ENCODE assay signal across 20 cellular contexts in genomic region chr19:2719232-2719735, GRCh38. TPM values are rescaled to one million over a fixed set of nuclear protein-coding genes. Genes with fewer than 3 reads are reported as not detected.
DNase-seq lines count a peak whose midpoint lies in the region; ATAC-seq and TF ChIP-seq lines count a peak whose summit lies in the region.
"Had no signal": no experiment of that assay in that cellular context is flagged by ENCODE, and none has a peak within 500 bp of the region (broad histone marks: within the 10 kb centered on the region; RNA-seq: fewer than 3 reads in every experiment).

No MANE protein-coding gene starts in this region.

- H3K4me3 ChIP-seq in right cardiac atrium (ENCODE audit: low read length): no peak overlapping the region
- H3K4me3 ChIP-seq in mesenchymal stem cell (ENCODE audit: insufficient read depth in 1 of 2, low read depth in 1 of 2, low read length in 2 of 2): no peak overlapping the region
- no peak overlapping the region for H3K4me3 ChIP-seq in coronary artery

- peaks cover 4% of the 10 kb centered on the region for H3K27me3 Mint-ChIP-seq in activated B cell treated with CpG ODN at 0.5 μM for 24 hours

- H3K27ac ChIP-seq in right cardiac atrium (ENCODE audit: low read length): peak overlapping the region; percentile 76
- no peak overlapping the region for H3K27ac ChIP-seq in mesenchymal stem cell (ENCODE audit: low read length, poor library complexity, severe bottlenecking)
- H3K27ac ChIP-seq in coronary artery: no peak overlapping the region
- H3K27ac ChIP-seq: gastrocnemius medialis, Peyer's patch, SK-N-MC, suprapubic skin, vagina had no signal

- no peak overlapping the region for H2BK5ac ChIP-seq in mesenchymal stem cell (ENCODE audit: low read depth, low read length, poor library complexity, severe bottlenecking)

- CTCF ChIA-PET in activated B cell treated with CpG ODN at 0.5 μM for 24 hours (lab: Charles Lee): no interaction called here

- peaks cover 5% of the 10 kb centered on the region for H3K4me1 ChIP-seq in right cardiac atrium (ENCODE audit: control insufficient read depth, insufficient read depth, low read length)
- H3K4me1 ChIP-seq in mesenchymal stem cell (ENCODE audit: control insufficient read depth, insufficient read depth, low read depth, low read length): peaks cover 34% of the 10 kb centered on the region

- no peak overlapping the region for H3K14ac ChIP-seq in mesenchymal stem cell (ENCODE audit: low read length in 2 of 2)

- TF ChIP-seq CTCF in activated B cell treated with CpG ODN at 0.5 μM for 24 hours (IDR thresholded peaks at IDR 0.05): no peak
- no peak for TF ChIP-seq CTCF in coronary artery (IDR thresholded peaks at IDR 0.05)

- H2AK5ac ChIP-seq in mesenchymal stem cell (ENCODE audit: low read length, severe bottlenecking): no peak overlapping the region

- H2AFZ ChIP-seq in mesenchymal stem cell (ENCODE audit: low read depth, low read length): no peak overlapping the region

- H3K4ac ChIP-seq in mesenchymal stem cell (ENCODE audit: low read depth in 1 of 2, low read length in 2 of 2): no peak overlapping the region

- H3K36me3 Mint-ChIP-seq in activated B cell treated with CpG ODN at 0.5 μM for 24 hours (ENCODE audit: low read depth): peaks cover 5% of the 10 kb centered on the region
- H3K36me3 Mint-ChIP-seq: activated CD4-positive, alpha-beta memory T cell treated with anti-CD3 and anti-CD28 coated beads for 36 hours had no signal

- ATAC-seq in right cardiac atrium: no peak
- no peak for ATAC-seq in left cardiac atrium
- ATAC-seq in activated B cell treated with CpG ODN at 0.5 μM for 24 hours (ENCODE audit: low read depth): no peak
- no peak for ATAC-seq in HG02571 (IDR thresholded peaks at IDR 0.05; ENCODE audit: unreplicated experiment)
- no peak for ATAC-seq in GM18505 (IDR thresholded peaks at IDR 0.05; ENCODE audit: unreplicated experiment)
- ATAC-seq: gastrocnemius medialis had no signal

- H2BK15ac ChIP-seq in mesenchymal stem cell (ENCODE audit: low read depth, poor library complexity, severe bottlenecking): no peak overlapping the region

- 44% methylated on average over 7 of the region's 7 CpGs for WGBS in right cardiac atrium
- WGBS in mesenchymal stem cell: 65% methylated on average over 5 of the region's 7 CpGs

- intact Hi-C loops in right cardiac atrium (cut with DNase I): no loop called here
- intact Hi-C loops in left cardiac atrium (cut with DNase I): no loop called here
- intact Hi-C loops in activated B cell treated with CpG ODN at 0.5 μM for 24 hours (cut with micrococcal nuclease): no loop called here

- H3K4me2 ChIP-seq in mesenchymal stem cell (ENCODE audit: low read length, poor library complexity, severe bottlenecking): no peak overlapping the region

- H3K36me3 ChIP-seq in mesenchymal stem cell (ENCODE audit: control insufficient read depth in 1 of 2, insufficient read depth in 2 of 2, low read depth in 1 of 2, low read length in 2 of 2): peaks cover 0 to 19% of the 10 kb centered on the region in 2 experiments
- H3K36me3 ChIP-seq: gastrocnemius medialis, Peyer's patch, suprapubic skin, vagina had no signal

- H3K9me3 Mint-ChIP-seq in activated B cell treated with CpG ODN at 0.5 μM for 24 hours: peaks cover 9% of the 10 kb centered on the region

- no peaks in the 10 kb centered on the region for H3K79me1 ChIP-seq in mesenchymal stem cell (replicated peaks; ENCODE audit: low read length, poor library complexity, severe bottlenecking)

- TF ChIP-seq POLR2A in GM18505 (IDR thresholded peaks at IDR 0.05; ENCODE audit: borderline replicate concordance, extremely low read depth, insufficient read depth, insufficient read length): no peak

- DNase-seq in right cardiac atrium (no peak), left cardiac atrium (no peak), activated B cell treated with CpG ODN at 0.5 μM for 24 hours (no peak), mesenchymal stem cell (no peak), hypothalamus (lab: John Stamatoyannopoulos, UW) (no peak), coronary artery (ENCODE audit: low spot score) (no peak)
- DNase-seq: activated CD4-positive, alpha-beta memory T cell treated with anti-CD3 and anti-CD28 coated beads for 36 hours; activated gamma-delta T cell treated with Interleukin-2 at 50 U/mL for 16 hours; central memory CD4-positive, alpha-beta T cell; effector CD4-positive, alpha-beta T cell; gastrocnemius medialis; GF-D8; NCI-H1092 treated with DMSO at 0.1 percent for 48 hours; NCI-H2081 treated with DMSO at 0.1 percent for 48 hours; Peyer's patch had no signal

- peaks cover 22% of the 10 kb centered on the region for H3K4me1 Mint-ChIP-seq in activated B cell treated with CpG ODN at 0.5 μM for 24 hours

- no peak overlapping the region for H3K27ac Mint-ChIP-seq in activated B cell treated with CpG ODN at 0.5 μM for 24 hours
- H3K27ac Mint-ChIP-seq: activated CD4-positive, alpha-beta memory T cell treated with anti-CD3 and anti-CD28 coated beads for 36 hours had no signal

- no peak overlapping the region for H2BK12ac ChIP-seq in mesenchymal stem cell (ENCODE audit: low read length in 2 of 2)

- H2BK120ac ChIP-seq in mesenchymal stem cell (ENCODE audit: low read depth, low read length): no peak overlapping the region

- H3K27me3 ChIP-seq in right cardiac atrium (ENCODE audit: control insufficient read depth, insufficient read depth): no peaks in the 10 kb centered on the region
- H3K27me3 ChIP-seq in mesenchymal stem cell (ENCODE audit: control insufficient read depth in 1 of 2, insufficient read depth in 1 of 2, low read length in 2 of 2): peaks cover 0 to 41% of the 10 kb centered on the region in 2 experiments
- H3K27me3 ChIP-seq: vagina had no signal

- no peak overlapping the region for H4K91ac ChIP-seq in mesenchymal stem cell (ENCODE audit: low read length)

- H4K8ac ChIP-seq in mesenchymal stem cell (ENCODE audit: low read length): no peak overlapping the region

- no peak overlapping the region for H3K18ac ChIP-seq in mesenchymal stem cell (ENCODE audit: low read depth in 1 of 2, low read length in 2 of 2)

- peak overlapping the region; percentile 38 for H3K4me3 Mint-ChIP-seq in activated B cell treated with CpG ODN at 0.5 μM for 24 hours

- H3K9ac ChIP-seq in mesenchymal stem cell (ENCODE audit: low read length): peak overlapping the region; percentile 73

- H3K23ac ChIP-seq in mesenchymal stem cell (ENCODE audit: low read length in 2 of 2): no peak overlapping the region

- H3K9me3 ChIP-seq in right cardiac atrium (ENCODE audit: control insufficient read depth, low read length) (peaks cover 3% of the 10 kb centered on the region), mesenchymal stem cell (ENCODE audit: control insufficient read depth, low read length) (peaks cover 8% of the 10 kb centered on the region)

- POLR2A ChIA-PET in activated B cell treated with CpG ODN at 0.5 μM for 24 hours (lab: Charles Lee): no interaction called here

RNA-seq across cellular contexts. Expression of gene DIRAS1, which starts 1.9 kb away (rescaled TPM):
- total RNA-seq in right cardiac atrium: 100 to 1,000 TPM; 160 to 176 (median 172) TPM
- polyA plus RNA-seq in right cardiac atrium: 155 TPM
- 100 to 1,000 TPM; 108 to 211 TPM for total RNA-seq in left cardiac atrium
- 6.4 and 7.7 TPM in 2 replicates for total RNA-seq in activated B cell treated with CpG ODN at 0.5 μM for 24 hours
- 1.3 TPM for polyA plus RNA-seq in mesenchymal stem cell (2013, experiment 1 of 2)
- 0.95 TPM for polyA plus RNA-seq in mesenchymal stem cell (2013, experiment 2 of 2)

RNA-seq across cellular contexts. Expression of gene GNG7, which starts 16.8 kb away (rescaled TPM):
- total RNA-seq in right cardiac atrium (10 to 100 TPM; 40.2 to 58.2 (median 48.6) TPM), left cardiac atrium (10 to 100 TPM; 19.8 to 45.9 TPM), activated B cell treated with CpG ODN at 0.5 μM for 24 hours (34.8 and 35.4 TPM in 2 replicates)
- polyA plus RNA-seq in right cardiac atrium: 25.4 TPM
- 0.72 TPM for polyA plus RNA-seq in mesenchymal stem cell (2013, experiment 1 of 2)
- polyA plus RNA-seq in mesenchymal stem cell (2013, experiment 2 of 2): 0.58 TPM

RNA-seq across cellular contexts. Expression of gene SLC39A3, which starts 20.5 kb away (rescaled TPM):
- total RNA-seq in right cardiac atrium (10 to 100 TPM; 19.9 to 25.5 (median 23.4) TPM), left cardiac atrium (10 to 100 TPM; 21.9 to 25.5 TPM), activated B cell treated with CpG ODN at 0.5 μM for 24 hours (33.8 and 34.3 TPM in 2 replicates)
- polyA plus RNA-seq in right cardiac atrium: 29.3 TPM
- 26.4 TPM for polyA plus RNA-seq in mesenchymal stem cell (2013, experiment 1 of 2)
- 29.3 TPM for polyA plus RNA-seq in mesenchymal stem cell (2013, experiment 2 of 2)

Comparison
In these comparisons a context has a peak if more than half of its experiments do, and no peak if none do; other contexts are left out.
1. RNA of gene DIRAS1, which starts 1.9 kb away (total RNA-seq): 108 to 211 TPM in left cardiac atrium and 160 to 176 TPM in right cardiac atrium; 6.4 to 7.7 TPM in activated B cell treated with CpG ODN at 0.5 μM for 24 hours; every median in the first group is over 10 times any median in the second.